1 cellular context compared by ENCODE assay signal in genomic region chr2:237600205-237600846, GRCh38.
TF ChIP-seq lines count a peak whose summit lies in the region.

No MANE protein-coding gene starts in this region.

TF ChIP-seq in HepG2, 621 proteins besides CTCF, POLR2A, EP300 and RAD21 (continued from another document):
- TF ChIP-seq ZNF142 (CRISPR knock-in tag; IDR thresholded peaks at IDR 0.05) (0 out of 2 replicates have a peak, but pooled peaks have one; percentile 35), ISL2 (CRISPR knock-in tag; IDR thresholded peaks at IDR 0.05) (peak; percentile 14; the same call in 1 of the 2 replicates), ZNF879 (CRISPR knock-in tag; IDR thresholded peaks at IDR 0.05) (peak; percentile 80), SAP130 (CRISPR knock-in tag; IDR thresholded peaks at IDR 0.05; ENCODE audit: low read depth) (peak; percentile 72), NFIC (IDR thresholded peaks at IDR 0.05; ENCODE audit: low read length) (no peak), SP140L (CRISPR knock-in tag; IDR thresholded peaks at IDR 0.05; ENCODE audit: borderline replicate concordance) (peak; percentile 40; the same call in 1 of the 2 replicates)
